1 cellular context compared by ENCODE assay signal in the genomic region with DNA sequence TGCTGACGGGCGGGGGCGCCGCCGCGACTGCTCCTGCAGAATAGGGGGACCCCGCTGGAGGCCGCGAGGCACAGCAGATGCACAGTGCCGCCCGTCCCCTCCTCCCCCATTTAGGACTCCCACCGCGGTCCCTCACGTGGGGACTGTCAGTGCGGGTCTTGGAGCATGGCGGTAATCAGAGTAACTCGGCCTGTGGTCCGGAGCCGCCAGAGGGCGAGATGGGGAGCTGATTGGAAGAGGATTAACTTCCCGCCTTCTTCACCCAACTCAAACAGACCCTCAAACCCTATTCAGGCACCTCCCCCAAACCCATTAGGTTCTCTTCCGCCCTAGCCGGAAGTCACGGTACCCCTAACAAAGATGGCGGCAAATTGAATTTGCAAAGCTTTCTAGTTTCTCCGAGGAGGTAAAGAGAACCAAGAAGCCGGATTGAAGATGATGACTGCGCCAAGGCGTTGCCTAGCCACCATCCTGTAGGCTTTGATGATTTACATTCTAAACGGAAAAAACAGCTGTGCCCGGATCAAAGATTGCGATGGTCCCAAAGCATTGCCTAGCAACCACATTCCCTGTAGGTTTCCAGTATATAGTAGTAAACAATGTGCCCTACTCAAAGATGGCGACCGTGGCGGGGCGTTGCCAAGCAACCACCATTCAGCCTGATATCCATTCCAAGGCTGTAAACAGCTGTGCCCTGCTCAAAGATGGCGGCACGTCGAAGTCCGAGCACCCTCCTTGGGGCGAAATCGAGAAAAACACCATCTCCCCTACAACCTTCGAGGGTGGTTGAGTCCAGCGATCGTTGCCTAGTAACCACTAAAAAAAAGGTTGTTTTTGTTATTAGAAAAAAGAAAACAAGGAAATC.
A peak's percentile ranks its signal among the peaks of the same experiment; 100 is the strongest.
TF ChIP-seq lines count a peak whose summit lies in the region.

A gene with protein sequence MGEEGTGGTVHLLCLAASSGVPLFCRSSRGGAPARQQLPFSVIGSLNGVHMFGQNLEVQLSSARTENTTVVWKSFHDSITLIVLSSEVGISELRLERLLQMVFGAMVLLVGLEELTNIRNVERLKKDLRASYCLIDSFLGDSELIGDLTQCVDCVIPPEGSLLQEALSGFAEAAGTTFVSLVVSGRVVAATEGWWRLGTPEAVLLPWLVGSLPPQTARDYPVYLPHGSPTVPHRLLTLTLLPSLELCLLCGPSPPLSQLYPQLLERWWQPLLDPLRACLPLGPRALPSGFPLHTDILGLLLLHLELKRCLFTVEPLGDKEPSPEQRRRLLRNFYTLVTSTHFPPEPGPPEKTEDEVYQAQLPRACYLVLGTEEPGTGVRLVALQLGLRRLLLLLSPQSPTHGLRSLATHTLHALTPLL (minus strand): TSS at position 296 of the 865 bp plus-strand sequence. CDS start 186 bp downstream, at position 110.

TF ChIP-seq in HEK293, 187 proteins besides CTCF, POLR2A, EP300 and RAD21 (continued from another document and continues in another):
- TF ChIP-seq IKZF3 (tag by site-specific recombination; IDR thresholded peaks at IDR 0.05), result peak; percentile 84
- TF ChIP-seq ZNF561 (tag by site-specific recombination; IDR thresholded peaks at IDR 0.05; ENCODE audit: borderline replicate concordance), result peak; percentile 68
- no peak for TF ChIP-seq ZNF112 (tag by site-specific recombination; IDR thresholded peaks at IDR 0.05)
- TF ChIP-seq, protein P1, sequence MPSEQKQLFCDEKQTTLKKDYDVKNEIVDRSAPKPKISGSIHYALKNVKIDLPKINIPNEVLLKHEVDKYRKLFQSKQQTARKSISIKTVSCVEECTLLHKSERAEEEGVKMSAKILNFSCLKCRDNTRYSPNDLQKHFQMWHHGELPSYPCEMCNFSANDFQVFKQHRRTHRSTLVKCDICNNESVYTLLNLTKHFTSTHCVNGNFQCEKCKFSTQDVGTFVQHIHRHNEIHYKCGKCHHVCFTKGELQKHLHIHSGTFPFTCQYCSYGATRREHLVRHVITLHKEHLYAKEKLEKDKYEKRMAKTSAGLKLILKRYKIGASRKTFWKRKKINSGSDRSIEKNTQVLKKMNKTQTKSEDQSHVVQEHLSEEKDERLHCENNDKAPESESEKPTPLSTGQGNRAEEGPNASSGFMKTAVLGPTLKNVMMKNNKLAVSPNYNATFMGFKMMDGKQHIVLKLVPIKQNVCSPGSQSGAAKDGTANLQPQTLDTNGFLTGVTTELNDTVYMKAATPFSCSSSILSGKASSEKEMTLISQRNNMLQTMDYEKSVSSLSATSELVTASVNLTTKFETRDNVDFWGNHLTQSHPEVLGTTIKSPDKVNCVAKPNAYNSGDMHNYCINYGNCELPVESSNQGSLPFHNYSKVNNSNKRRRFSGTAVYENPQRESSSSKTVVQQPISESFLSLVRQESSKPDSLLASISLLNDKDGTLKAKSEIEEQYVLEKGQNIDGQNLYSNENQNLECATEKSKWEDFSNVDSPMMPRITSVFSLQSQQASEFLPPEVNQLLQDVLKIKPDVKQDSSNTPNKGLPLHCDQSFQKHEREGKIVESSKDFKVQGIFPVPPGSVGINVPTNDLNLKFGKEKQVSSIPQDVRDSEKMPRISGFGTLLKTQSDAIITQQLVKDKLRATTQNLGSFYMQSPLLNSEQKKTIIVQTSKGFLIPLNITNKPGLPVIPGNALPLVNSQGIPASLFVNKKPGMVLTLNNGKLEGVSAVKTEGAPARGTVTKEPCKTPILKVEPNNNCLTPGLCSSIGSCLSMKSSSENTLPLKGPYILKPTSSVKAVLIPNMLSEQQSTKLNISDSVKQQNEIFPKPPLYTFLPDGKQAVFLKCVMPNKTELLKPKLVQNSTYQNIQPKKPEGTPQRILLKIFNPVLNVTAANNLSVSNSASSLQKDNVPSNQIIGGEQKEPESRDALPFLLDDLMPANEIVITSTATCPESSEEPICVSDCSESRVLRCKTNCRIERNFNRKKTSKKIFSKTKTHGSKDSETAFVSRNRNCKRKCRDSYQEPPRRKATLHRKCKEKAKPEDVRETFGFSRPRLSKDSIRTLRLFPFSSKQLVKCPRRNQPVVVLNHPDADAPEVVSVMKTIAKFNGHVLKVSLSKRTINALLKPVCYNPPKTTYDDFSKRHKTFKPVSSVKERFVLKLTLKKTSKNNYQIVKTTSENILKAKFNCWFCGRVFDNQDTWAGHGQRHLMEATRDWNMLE (tag by site-specific recombination; conservative IDR thresholded peaks at IDR 0.05; ENCODE audit: low read depth), result peak; percentile 52
- peak; percentile 86 for TF ChIP-seq SP2 (tag by site-specific recombination; IDR thresholded peaks at IDR 0.05)
- TF ChIP-seq SP7 (tag by site-specific recombination; IDR thresholded peaks at IDR 0.05), result 0 out of 2 replicates have a peak, but pooled peaks have one; percentile 43
- TF ChIP-seq, protein P2, sequence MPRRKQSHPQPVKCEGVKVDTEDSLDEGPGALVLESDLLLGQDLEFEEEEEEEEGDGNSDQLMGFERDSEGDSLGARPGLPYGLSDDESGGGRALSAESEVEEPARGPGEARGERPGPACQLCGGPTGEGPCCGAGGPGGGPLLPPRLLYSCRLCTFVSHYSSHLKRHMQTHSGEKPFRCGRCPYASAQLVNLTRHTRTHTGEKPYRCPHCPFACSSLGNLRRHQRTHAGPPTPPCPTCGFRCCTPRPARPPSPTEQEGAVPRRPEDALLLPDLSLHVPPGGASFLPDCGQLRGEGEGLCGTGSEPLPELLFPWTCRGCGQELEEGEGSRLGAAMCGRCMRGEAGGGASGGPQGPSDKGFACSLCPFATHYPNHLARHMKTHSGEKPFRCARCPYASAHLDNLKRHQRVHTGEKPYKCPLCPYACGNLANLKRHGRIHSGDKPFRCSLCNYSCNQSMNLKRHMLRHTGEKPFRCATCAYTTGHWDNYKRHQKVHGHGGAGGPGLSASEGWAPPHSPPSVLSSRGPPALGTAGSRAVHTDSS (tag by site-specific recombination; IDR thresholded peaks at IDR 0.05), result peak; percentile 34; the same call in 1 of the 2 replicates
- peak; percentile 40; the same call in 1 of the 2 replicates for TF ChIP-seq ZBTB8A (tag by site-specific recombination; IDR thresholded peaks at IDR 0.05)
- TF ChIP-seq, protein P3, sequence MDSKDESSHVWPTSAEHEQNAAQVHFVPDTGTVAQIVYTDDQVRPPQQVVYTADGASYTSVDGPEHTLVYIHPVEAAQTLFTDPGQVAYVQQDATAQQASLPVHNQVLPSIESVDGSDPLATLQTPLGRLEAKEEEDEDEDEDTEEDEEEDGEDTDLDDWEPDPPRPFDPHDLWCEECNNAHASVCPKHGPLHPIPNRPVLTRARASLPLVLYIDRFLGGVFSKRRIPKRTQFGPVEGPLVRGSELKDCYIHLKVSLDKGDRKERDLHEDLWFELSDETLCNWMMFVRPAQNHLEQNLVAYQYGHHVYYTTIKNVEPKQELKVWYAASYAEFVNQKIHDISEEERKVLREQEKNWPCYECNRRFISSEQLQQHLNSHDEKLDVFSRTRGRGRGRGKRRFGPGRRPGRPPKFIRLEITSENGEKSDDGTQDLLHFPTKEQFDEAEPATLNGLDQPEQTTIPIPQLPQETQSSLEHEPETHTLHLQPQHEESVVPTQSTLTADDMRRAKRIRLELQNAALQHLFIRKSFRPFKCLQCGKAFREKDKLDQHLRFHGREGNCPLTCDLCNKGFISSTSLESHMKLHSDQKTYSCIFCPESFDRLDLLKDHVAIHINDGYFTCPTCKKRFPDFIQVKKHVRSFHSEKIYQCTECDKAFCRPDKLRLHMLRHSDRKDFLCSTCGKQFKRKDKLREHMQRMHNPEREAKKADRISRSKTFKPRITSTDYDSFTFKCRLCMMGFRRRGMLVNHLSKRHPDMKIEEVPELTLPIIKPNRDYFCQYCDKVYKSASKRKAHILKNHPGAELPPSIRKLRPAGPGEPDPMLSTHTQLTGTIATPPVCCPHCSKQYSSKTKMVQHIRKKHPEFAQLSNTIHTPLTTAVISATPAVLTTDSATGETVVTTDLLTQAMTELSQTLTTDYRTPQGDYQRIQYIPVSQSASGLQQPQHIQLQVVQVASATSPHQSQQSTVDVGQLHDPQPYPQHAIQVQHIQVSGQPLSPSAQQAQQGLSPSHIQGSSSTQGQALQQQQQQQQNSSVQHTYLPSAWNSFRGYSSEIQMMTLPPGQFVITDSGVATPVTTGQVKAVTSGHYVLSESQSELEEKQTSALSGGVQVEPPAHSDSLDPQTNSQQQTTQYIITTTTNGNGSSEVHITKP (tag by site-specific recombination; IDR thresholded peaks at IDR 0.05), result peak; percentile 98
- TF ChIP-seq ZNF629 (tag by site-specific recombination; IDR thresholded peaks at IDR 0.05), result 0 out of 2 replicates have a peak, but pooled peaks have one; percentile 29
- no peak for TF ChIP-seq ZNF654 (tag by site-specific recombination; IDR thresholded peaks at IDR 0.05; ENCODE audit: low read depth)
- TF ChIP-seq, protein P4, sequence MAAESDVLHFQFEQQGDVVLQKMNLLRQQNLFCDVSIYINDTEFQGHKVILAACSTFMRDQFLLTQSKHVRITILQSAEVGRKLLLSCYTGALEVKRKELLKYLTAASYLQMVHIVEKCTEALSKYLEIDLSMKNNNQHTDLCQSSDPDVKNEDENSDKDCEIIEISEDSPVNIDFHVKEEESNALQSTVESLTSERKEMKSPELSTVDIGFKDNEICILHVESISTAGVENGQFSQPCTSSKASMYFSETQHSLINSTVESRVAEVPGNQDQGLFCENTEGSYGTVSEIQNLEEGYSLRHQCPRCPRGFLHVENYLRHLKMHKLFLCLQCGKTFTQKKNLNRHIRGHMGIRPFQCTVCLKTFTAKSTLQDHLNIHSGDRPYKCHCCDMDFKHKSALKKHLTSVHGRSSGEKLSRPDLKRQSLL (tag by site-specific recombination; IDR thresholded peaks at IDR 0.05), result 0 out of 2 replicates have a peak, but pooled peaks have one; percentile 10
- TF ChIP-seq ZXDB (tag by site-specific recombination; IDR thresholded peaks at IDR 0.05), result peak; percentile 79
- TF ChIP-seq ZNF121 (tag by site-specific recombination; IDR thresholded peaks at IDR 0.05), result no peak
- no peak for TF ChIP-seq SALL2 (tag by site-specific recombination; IDR thresholded peaks at IDR 0.05; ENCODE audit: borderline replicate concordance)
- TF ChIP-seq ZNF335 (tag by site-specific recombination; conservative IDR thresholded peaks at IDR 0.05), result peak; percentile 98
- TF ChIP-seq ZNF10 (tag by site-specific recombination; IDR thresholded peaks at IDR 0.05), result peak; percentile 47; the same call in 1 of the 2 replicates
- TF ChIP-seq ZNF138 (tag by site-specific recombination; IDR thresholded peaks at IDR 0.05; ENCODE audit: borderline replicate concordance), result 0 out of 2 replicates have a peak, but pooled peaks have one; percentile 7
- TF ChIP-seq, protein P5, sequence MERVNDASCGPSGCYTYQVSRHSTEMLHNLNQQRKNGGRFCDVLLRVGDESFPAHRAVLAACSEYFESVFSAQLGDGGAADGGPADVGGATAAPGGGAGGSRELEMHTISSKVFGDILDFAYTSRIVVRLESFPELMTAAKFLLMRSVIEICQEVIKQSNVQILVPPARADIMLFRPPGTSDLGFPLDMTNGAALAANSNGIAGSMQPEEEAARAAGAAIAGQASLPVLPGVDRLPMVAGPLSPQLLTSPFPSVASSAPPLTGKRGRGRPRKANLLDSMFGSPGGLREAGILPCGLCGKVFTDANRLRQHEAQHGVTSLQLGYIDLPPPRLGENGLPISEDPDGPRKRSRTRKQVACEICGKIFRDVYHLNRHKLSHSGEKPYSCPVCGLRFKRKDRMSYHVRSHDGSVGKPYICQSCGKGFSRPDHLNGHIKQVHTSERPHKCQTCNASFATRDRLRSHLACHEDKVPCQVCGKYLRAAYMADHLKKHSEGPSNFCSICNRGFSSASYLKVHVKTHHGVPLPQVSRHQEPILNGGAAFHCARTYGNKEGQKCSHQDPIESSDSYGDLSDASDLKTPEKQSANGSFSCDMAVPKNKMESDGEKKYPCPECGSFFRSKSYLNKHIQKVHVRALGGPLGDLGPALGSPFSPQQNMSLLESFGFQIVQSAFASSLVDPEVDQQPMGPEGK (tag by site-specific recombination; IDR thresholded peaks at IDR 0.05), result peak; percentile 74
- TF ChIP-seq, protein P6, sequence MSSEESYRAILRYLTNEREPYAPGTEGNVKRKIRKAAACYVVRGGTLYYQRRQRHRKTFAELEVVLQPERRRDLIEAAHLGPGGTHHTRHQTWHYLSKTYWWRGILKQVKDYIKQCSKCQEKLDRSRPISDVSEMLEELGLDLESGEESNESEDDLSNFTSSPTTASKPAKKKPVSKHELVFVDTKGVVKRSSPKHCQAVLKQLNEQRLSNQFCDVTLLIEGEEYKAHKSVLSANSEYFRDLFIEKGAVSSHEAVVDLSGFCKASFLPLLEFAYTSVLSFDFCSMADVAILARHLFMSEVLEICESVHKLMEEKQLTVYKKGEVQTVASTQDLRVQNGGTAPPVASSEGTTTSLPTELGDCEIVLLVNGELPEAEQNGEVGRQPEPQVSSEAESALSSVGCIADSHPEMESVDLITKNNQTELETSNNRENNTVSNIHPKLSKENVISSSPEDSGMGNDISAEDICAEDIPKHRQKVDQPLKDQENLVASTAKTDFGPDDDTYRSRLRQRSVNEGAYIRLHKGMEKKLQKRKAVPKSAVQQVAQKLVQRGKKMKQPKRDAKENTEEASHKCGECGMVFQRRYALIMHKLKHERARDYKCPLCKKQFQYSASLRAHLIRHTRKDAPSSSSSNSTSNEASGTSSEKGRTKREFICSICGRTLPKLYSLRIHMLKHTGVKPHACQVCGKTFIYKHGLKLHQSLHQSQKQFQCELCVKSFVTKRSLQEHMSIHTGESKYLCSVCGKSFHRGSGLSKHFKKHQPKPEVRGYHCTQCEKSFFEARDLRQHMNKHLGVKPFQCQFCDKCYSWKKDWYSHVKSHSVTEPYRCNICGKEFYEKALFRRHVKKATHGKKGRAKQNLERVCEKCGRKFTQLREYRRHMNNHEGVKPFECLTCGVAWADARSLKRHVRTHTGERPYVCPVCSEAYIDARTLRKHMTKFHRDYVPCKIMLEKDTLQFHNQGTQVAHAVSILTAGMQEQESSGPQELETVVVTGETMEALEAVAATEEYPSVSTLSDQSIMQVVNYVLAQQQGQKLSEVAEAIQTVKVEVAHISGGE (tag by site-specific recombination; conservative IDR thresholded peaks at IDR 0.05; ENCODE audit: low read depth), result peak; percentile 91
- peak; percentile 84 for TF ChIP-seq ZBTB20 (tag by site-specific recombination; IDR thresholded peaks at IDR 0.05)
- no peak for TF ChIP-seq ZNF202 (tag by site-specific recombination; IDR thresholded peaks at IDR 0.05; ENCODE audit: borderline replicate concordance)
- TF ChIP-seq, protein P7, sequence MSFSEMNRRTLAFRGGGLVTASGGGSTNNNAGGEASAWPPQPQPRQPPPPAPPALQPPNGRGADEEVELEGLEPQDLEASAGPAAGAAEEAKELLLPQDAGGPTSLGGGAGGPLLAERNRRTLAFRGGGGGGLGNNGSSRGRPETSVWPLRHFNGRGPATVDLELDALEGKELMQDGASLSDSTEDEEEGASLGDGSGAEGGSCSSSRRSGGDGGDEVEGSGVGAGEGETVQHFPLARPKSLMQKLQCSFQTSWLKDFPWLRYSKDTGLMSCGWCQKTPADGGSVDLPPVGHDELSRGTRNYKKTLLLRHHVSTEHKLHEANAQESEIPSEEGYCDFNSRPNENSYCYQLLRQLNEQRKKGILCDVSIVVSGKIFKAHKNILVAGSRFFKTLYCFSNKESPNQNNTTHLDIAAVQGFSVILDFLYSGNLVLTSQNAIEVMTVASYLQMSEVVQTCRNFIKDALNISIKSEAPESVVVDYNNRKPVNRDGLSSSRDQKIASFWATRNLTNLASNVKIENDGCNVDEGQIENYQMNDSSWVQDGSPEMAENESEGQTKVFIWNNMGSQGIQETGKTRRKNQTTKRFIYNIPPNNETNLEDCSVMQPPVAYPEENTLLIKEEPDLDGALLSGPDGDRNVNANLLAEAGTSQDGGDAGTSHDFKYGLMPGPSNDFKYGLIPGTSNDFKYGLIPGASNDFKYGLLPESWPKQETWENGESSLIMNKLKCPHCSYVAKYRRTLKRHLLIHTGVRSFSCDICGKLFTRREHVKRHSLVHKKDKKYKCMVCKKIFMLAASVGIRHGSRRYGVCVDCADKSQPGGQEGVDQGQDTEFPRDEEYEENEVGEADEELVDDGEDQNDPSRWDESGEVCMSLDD (tag by site-specific recombination; IDR thresholded peaks at IDR 0.05), result peak; percentile 89
- peak; percentile 62; the same call in 1 of the 2 replicates for TF ChIP-seq ZSCAN30 (tag by site-specific recombination; IDR thresholded peaks at IDR 0.05)
- TF ChIP-seq GLIS2 (tag by site-specific recombination; IDR thresholded peaks at IDR 0.05), result peak; percentile 81
